Comparison of ENCODE assay signal across 19 cellular contexts in the genomic region with DNA sequence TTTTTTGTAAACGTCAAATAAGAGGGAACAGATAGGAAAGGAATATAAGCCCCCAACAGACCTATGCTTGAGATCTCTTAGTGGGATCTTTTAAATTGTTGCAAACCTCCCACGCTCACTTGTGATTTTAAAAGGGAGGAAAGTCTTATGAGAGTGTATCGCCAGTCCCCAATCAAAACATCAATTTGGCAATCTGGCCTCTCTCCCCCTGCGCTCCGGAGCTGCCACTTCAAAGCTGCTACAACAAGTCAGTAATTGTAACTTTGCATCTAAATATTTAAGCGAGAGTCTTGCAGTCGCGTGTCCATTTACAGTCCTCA. TPM values are rescaled to one million over a fixed set of nuclear protein-coding genes. Genes with fewer than 3 reads are reported as not detected.
A peak's percentile ranks its signal among the peaks of the same experiment; 100 is the strongest.
DNase-seq lines count a peak whose midpoint lies in the region; ATAC-seq and TF ChIP-seq lines count a peak whose summit lies in the region.
"Had no signal": no experiment of that assay in that cellular context is flagged by ENCODE, and none has a peak within 500 bp of the region (broad histone marks: within the 10 kb centered on the region; RNA-seq: fewer than 3 reads in every experiment).

No MANE protein-coding gene starts in this region.

- H3K4me1 Mint-ChIP-seq in IgD-negative memory B cell (peaks cover 3 to 13% (median 5%) of the 10 kb centered on the region in 3 donors), neural crest cell (peaks cover 84% of the 10 kb centered on the region)

- H3K27me3 Mint-ChIP-seq in IgD-negative memory B cell (peaks cover 64% of the 10 kb centered on the region), neural crest cell (ENCODE audit: low read depth) (peaks cover 89% of the 10 kb centered on the region)

- no peak for TF ChIP-seq POLR2A in esophagus muscularis mucosa (IDR thresholded peaks at IDR 0.05; ENCODE audit: low read depth)

- peaks cover 5 to 28% (median 19%) of the 10 kb centered on the region in 4 donors for H3K4me1 ChIP-seq in esophagus muscularis mucosa
- H3K4me1 ChIP-seq: foreskin keratinocyte had no signal

- no peaks in the 10 kb centered on the region for H3K36me3 Mint-ChIP-seq in IgD-negative memory B cell
- H3K36me3 Mint-ChIP-seq in neural crest cell (ENCODE audit: low read depth) = peaks cover 16% of the 10 kb centered on the region
- H3K36me3 Mint-ChIP-seq: CD8-positive, alpha-beta memory T cell had no signal

- H3K9me3 Mint-ChIP-seq in IgD-negative memory B cell (peaks cover 0 to 14% (median 4%) of the 10 kb centered on the region in 3 donors), neural crest cell (no peaks in the 10 kb centered on the region)

- no peak for ATAC-seq in HG02610 (IDR thresholded peaks at IDR 0.05; ENCODE audit: unreplicated experiment)
- no peak for ATAC-seq in HG03175 (IDR thresholded peaks at IDR 0.05; ENCODE audit: unreplicated experiment)
- ATAC-seq: naive thymus-derived CD4-positive, alpha-beta T cell; stimulated activated naive CD8-positive, alpha-beta T cell treated with anti-CD3 and anti-CD28 coated beads, Interleukin-15, Interleukin-2, amounts not matched to agents 100 U/mL and 50 U/mL, for 24 hours had no signal

- H3K4me3 ChIP-seq in AG10803 (ENCODE audit: low read length) = peak overlapping the region; percentile 47
- peak overlapping the region in 3 of 4 donors; percentile 16 to 37 (median 35) for H3K4me3 ChIP-seq in esophagus muscularis mucosa
- H3K4me3 ChIP-seq: lower lobe of right lung had no signal

- no peaks in the 10 kb centered on the region for H3K9me3 ChIP-seq in esophagus muscularis mucosa
- H3K9me3 ChIP-seq: lower lobe of right lung had no signal

- WGBS in esophagus muscularis mucosa = 19% methylated on average over 8 of the region's 8 CpGs

- no peak for TF ChIP-seq EP300 in esophagus muscularis mucosa (IDR thresholded peaks at IDR 0.05)

- peaks cover 5 to 98% (median 79%) of the 10 kb centered on the region in 4 donors for H3K27me3 ChIP-seq in esophagus muscularis mucosa

- DNase-seq in AG10803 (ENCODE audit: low read depth) (no peak), esophagus muscularis mucosa (ENCODE audit: extremely low spot score) (peak; percentile 47), neural crest cell (ENCODE audit: low read depth, low spot score) (no peak), NCI-H1694 treated with DMSO at 0.1 percent for 48 hours (lab: John Stamatoyannopoulos, UW) (no peak), NAMALWA (ENCODE audit: low spot score) (no peak)
- DNase-seq: activated CD4-positive, CD25-positive, alpha-beta regulatory T cell; activated effector memory CD4-positive, alpha-beta T cell treated with Interleukin-2 at 50 U/mL for 16 hours; CD8-positive, alpha-beta memory T cell; foreskin keratinocyte; lower lobe of right lung; naive thymus-derived CD4-positive, alpha-beta T cell; NCI-H446; Right ventricle myocardium superior; stimulated activated naive CD8-positive, alpha-beta T cell treated with anti-CD3 and anti-CD28 coated beads, Interleukin-15, Interleukin-2, amounts not matched to agents 100 U/mL and 50 U/mL, for 24 hours; T-helper 2 cell had no signal

- intact Hi-C loops in esophagus muscularis mucosa (cut with DNase I) = no loop called here

- no peaks in the 10 kb centered on the region for H3K36me3 ChIP-seq in esophagus muscularis mucosa
- H3K36me3 ChIP-seq: lower lobe of right lung had no signal

- H3K4me3 Mint-ChIP-seq in IgD-negative memory B cell = peak overlapping the region in 1 of 4 donors; percentile 65
- H3K4me3 Mint-ChIP-seq in neural crest cell = peak overlapping the region; percentile 76
- H3K4me3 Mint-ChIP-seq: CD8-positive, alpha-beta memory T cell; naive thymus-derived CD4-positive, alpha-beta T cell had no signal

- H3K27ac ChIP-seq in esophagus muscularis mucosa (replicated peaks in 1 of 4) = no peak overlapping the region
- H3K27ac ChIP-seq: foreskin keratinocyte, lower lobe of right lung had no signal

- TF ChIP-seq CTCF in AG10803 (conservative IDR thresholded peaks at IDR 0.05; ENCODE audit: low read length) (no peak), esophagus muscularis mucosa (IDR thresholded peaks at IDR 0.05) (no peak), neural crest cell (conservative IDR thresholded peaks at IDR 0.05) (no peak)

- peak overlapping the region; percentile 35 to 76 (median 67) for H3K27ac Mint-ChIP-seq in IgD-negative memory B cell
- peak overlapping the region; percentile 95 for H3K27ac Mint-ChIP-seq in neural crest cell (ENCODE audit: unreplicated experiment)
- H3K27ac Mint-ChIP-seq: CD8-positive, alpha-beta memory T cell had no signal

RNA-seq across cellular contexts. Expression of a gene that starts 8.5 kb away (rescaled TPM):
- polyA plus RNA-seq in IgD-negative memory B cell = not detected
- total RNA-seq in esophagus muscularis mucosa (not detected), neural crest cell (52.1 and 52.2 TPM in 2 replicates)
- total RNA-seq: activated CD8-positive, alpha-beta memory T cell treated with anti-CD3 and anti-CD28 coated beads for 36 hours; CD8-positive, alpha-beta memory T cell; foreskin keratinocyte; lower lobe of right lung; naive thymus-derived CD4-positive, alpha-beta T cell; Right ventricle myocardium superior had no signal
- polyA plus RNA-seq: CD8-positive, alpha-beta memory T cell; foreskin keratinocyte; naive thymus-derived CD4-positive, alpha-beta T cell had no signal

Comparison
In these comparisons a context has a peak if more than half of its experiments do, and no peak if none do; other contexts are left out.
1. RNA of a gene that starts 8.5 kb away (total RNA-seq): 52.1 to 52.2 TPM in neural crest cell; not detected in esophagus muscularis mucosa; every median in the first group is over 10 times any median in the second.